27 cellular contexts compared by ENCODE assay signal in genomic region chr12:83343767-83344166, GRCh38.
"Had no signal": no experiment of that assay in that cellular context is flagged by ENCODE, and none has a peak within 500 bp of the region (broad histone marks: within the 10 kb centered on the region; RNA-seq: fewer than 3 reads in every experiment).

No MANE protein-coding gene starts in this region.

- H3K36me3 ChIP-seq: stomach, suprapubic skin, thoracic aorta, thyroid gland, tibial artery, tibial nerve, transverse colon, upper lobe of left lung, upper lobe of right lung, uterus, vagina had no signal

- ATAC-seq: stimulated activated effector memory CD8-positive, alpha-beta T cell treated with anti-CD3 and anti-CD28 coated beads, Interleukin-12 subunit alpha, Interleukin-12 subunit beta, amount 100 ng/mL, for 72 hours; stimulated activated memory B cell treated with anti-CD40 and anti-IgM and Interleukin-4, amounts not matched to agents 10 μg/mL and 1 μg/mL and 100 μg/mL, for 72 hours; stimulated activated naive B cell treated with anti-CD40 and anti-IgM and Interleukin-4, amounts not matched to agents 10 μg/mL and 1 μg/mL and 100 μg/mL, for 72 hours; stimulated activated naive CD8-positive, alpha-beta T cell treated with anti-CD3 and anti-CD28 coated beads, Interleukin-15, amount 100 ng/mL, for 72 hours; stimulated activated naive CD8-positive, alpha-beta T cell treated with anti-CD3 and anti-CD28 coated beads, Interleukin-15, Interleukin-2, amounts not matched to agents 100 U/mL and 50 U/mL, for 24 hours; upper lobe of right lung had no signal

- H3K27me3 ChIP-seq: stomach, suprapubic skin, testis, thyroid gland, tibial artery, tibial nerve, transverse colon, upper lobe of left lung, upper lobe of right lung, uterus, vagina had no signal

- FAIRE-seq: urothelium cell line had no signal

- H3K4me3 ChIP-seq: stomach, suprapubic skin, testis, thoracic aorta, thyroid gland, tibial artery, tibial nerve, transverse colon, upper lobe of left lung, upper lobe of right lung, uterus, vagina had no signal

- H3K27ac ChIP-seq: stomach, suprapubic skin, testis, thoracic aorta, thyroid gland, tibial artery, tibial nerve, transverse colon, upper lobe of left lung, upper lobe of right lung, uterus, vagina had no signal

- DNase-seq: stimulated activated CD4-positive, alpha-beta T cell treated with anti-CD3 and anti-CD28 coated beads, Interleukin-2, amount 100 ng/mL, for 48 hours; stimulated activated CD4-positive, alpha-beta T cell treated with anti-CD3 and anti-CD28 coated beads, Interleukin-4, amount 100 ng/mL, for 1 hour; stimulated activated CD4-positive, alpha-beta T cell treated with anti-CD3 and anti-CD28 coated beads, Interleukin-4, amount 100 ng/mL, for 24 hours; stimulated activated CD4-positive, alpha-beta T cell treated with anti-CD3 and anti-CD28 coated beads, Interleukin-4, amount 100 ng/mL, for 4 hours; stimulated activated CD8-positive, alpha-beta memory T cell treated with anti-CD3 and anti-CD28 coated beads, Interleukin-4, amount 100 ng/mL, for 48 hours; stimulated activated naive B cell treated with anti-CD40 and anti-IgM and Interleukin-4, amounts not matched to agents 10 μg/mL and 1 μg/mL and 100 μg/mL, for 72 hours; stimulated activated naive CD4-positive, alpha-beta T cell; stimulated activated naive CD4-positive, alpha-beta T cell treated with Interleukin-2 at 50 U/mL for 16 hours; stimulated activated naive CD8-positive, alpha-beta T cell treated with anti-CD3 and anti-CD28 coated beads, Interleukin-15, amount 100 ng/mL, for 72 hours; stimulated activated naive CD8-positive, alpha-beta T cell treated with anti-CD3 and anti-CD28 coated beads, Interleukin-15, Interleukin-2, amounts not matched to agents 100 U/mL and 50 U/mL, for 24 hours; stomach; substantia nigra; testis; thyroid gland; tibial artery; transverse colon; trophoblast cell; upper lobe of left lung; upper lobe of right lung; uterus had no signal

- H3K4me1 ChIP-seq: stomach, suprapubic skin, testis, thyroid gland, tibial artery, tibial nerve, upper lobe of left lung, upper lobe of right lung, uterus, vagina had no signal

- H3K9me3 ChIP-seq: suprapubic skin, testis, thoracic aorta, thyroid gland, tibial artery, upper lobe of left lung, upper lobe of right lung, uterus, vagina had no signal
